19 cellular contexts compared by ENCODE assay signal in genomic region chr11:108975641-108976071, GRCh38.
A peak's percentile ranks its signal among the peaks of the same experiment; 100 is the strongest.
DNase-seq lines count a peak whose midpoint lies in the region; ATAC-seq and TF ChIP-seq lines count a peak whose summit lies in the region.
"Had no signal": no experiment of that assay in that cellular context is flagged by ENCODE, and none has a peak within 500 bp of the region (broad histone marks: within the 10 kb centered on the region; RNA-seq: fewer than 3 reads in every experiment).

No MANE protein-coding gene starts in this region.

- H3K27me3 ChIP-seq in heart right ventricle (no peaks in the 10 kb centered on the region), tibial nerve (no peaks in the 10 kb centered on the region)
- H3K27me3 ChIP-seq: body of pancreas, foreskin keratinocyte, neural progenitor cell, SJSA1 had no signal

- ATAC-seq in heart right ventricle = peak; percentile 84 to 98 (median 96)
- no peak for ATAC-seq in GM21619 (IDR thresholded peaks at IDR 0.05; ENCODE audit: unreplicated experiment)
- ATAC-seq: activated CD8-positive, alpha-beta T cell treated with anti-CD3 and anti-CD28 coated beads, Interleukin-2, amount 10 ng/mL, durations not matched to agents 7 days and 5 days; body of pancreas; foreskin keratinocyte; GM12878 had no signal

- TF ChIP-seq CTCF in heart right ventricle (IDR thresholded peaks at IDR 0.05) (no peak), tibial nerve (IDR thresholded peaks at IDR 0.05) (no peak)

- H3K36me3 ChIP-seq in heart right ventricle (no peaks in the 10 kb centered on the region), tibial nerve (no peaks in the 10 kb centered on the region)
- H3K36me3 ChIP-seq: neural progenitor cell, SJSA1 had no signal

- in situ Hi-C loops in G401 (cut with HindIII; ENCODE audit: low sequenced_read_pairs) = no loop called here

- DNase-seq in G401 (ENCODE audit: low spot score) (peak; percentile 93), NCI-H2029 treated with DMSO at 0.1 percent for 48 hours (lab: John Stamatoyannopoulos, UW) (peak; percentile 61), NCI-H774 (lab: John Stamatoyannopoulos, UW) (peak; percentile 84), heart right ventricle (peak; percentile 39 to 63), tibial nerve (ENCODE audit: low spot score in 2 of 2) (no peak), head of caudate nucleus (no peak)
- no peak for DNase-seq in activated CD8-positive, alpha-beta memory T cell treated with anti-CD3 and anti-CD28 coated beads, Interleukin-2, amount 50 U/mL, for 4 hours
- DNase-seq: activated CD8-positive, alpha-beta T cell treated with anti-CD3 and anti-CD28 coated beads, Interleukin-2, amount 10 ng/mL, durations not matched to agents 7 days and 5 days; activated T-cell treated with anti-CD3 and anti-CD28 coated beads, Interleukin-2, amount 50 U/mL, for 48 hours; dermis blood vessel endothelial cell; foreskin keratinocyte; kidney glomerular epithelial cell; NCI-H1694; stimulated activated CD4-positive, alpha-beta T cell treated with anti-CD3 and anti-CD28 coated beads, Interleukin-12 subunit alpha, Interleukin-12 subunit beta, amount 100 ng/mL, for 4 hours had no signal

- no peak for TF ChIP-seq POLR2A in tibial nerve (IDR thresholded peaks at IDR 0.05)

- H3K27ac ChIP-seq in heart right ventricle (peak overlapping the region in 6 of 10 donors; percentile 13 to 62 (median 28)), tibial nerve (no peak overlapping the region)
- H3K27ac ChIP-seq: body of pancreas, foreskin keratinocyte, neural progenitor cell, SJSA1 had no signal

- no peak for TF ChIP-seq EP300 in tibial nerve (IDR thresholded peaks at IDR 0.05)

- H3K9me3 ChIP-seq in heart right ventricle (peaks cover 0 to 12% (median 0%) of the 10 kb centered on the region in 11 donors), tibial nerve (no peaks in the 10 kb centered on the region)
- H3K9me3 ChIP-seq: body of pancreas, SJSA1 had no signal

- WGBS in heart right ventricle, 2 donors = 26 to 40% methylated on average over 6 of the region's 6 CpGs
- 79 to 85% methylated on average over 6 of the region's 6 CpGs for whole genome bisulfite sequencing in tibial nerve, 2 donors

- intact Hi-C loops in heart right ventricle (cut with DNase I) = loop anchor here in 3 of 10 donors (5.0 to 10.0 kb wide), 2 partner anchors 89 to 97 kb away; no protein-coding TSS in a partner anchor
- intact Hi-C loops in head of caudate nucleus (cut with DNase I) = no loop called here

- H3K4me1 ChIP-seq in heart right ventricle (peaks cover 0 to 3% (median 0%) of the 10 kb centered on the region in 9 donors), tibial nerve (no peaks in the 10 kb centered on the region)
- H3K4me1 ChIP-seq: body of pancreas, neural progenitor cell had no signal

- no peak overlapping the region for H3K4me3 ChIP-seq in heart right ventricle
- no peak overlapping the region for H3K4me3 ChIP-seq in tibial nerve
- H3K4me3 ChIP-seq: body of pancreas, GM12878, neural progenitor cell, SJSA1 had no signal

Comparison
In these comparisons a context has a peak if more than half of its experiments do, and no peak if none do; other contexts are left out.
1. DNase-seq: peak in G401 (single experiment), NCI-H2029 treated with DMSO at 0.1 percent for 48 hours (single experiment), NCI-H774 (single experiment) and heart right ventricle (2 of 2); none in tibial nerve (0 of 2), activated CD8-positive, alpha-beta memory T cell treated with anti-CD3 and anti-CD28 coated beads, Interleukin-2, amount 50 U/mL, for 4 hours (single experiment) and head of caudate nucleus (0 of 42).
2. H3K27ac ChIP-seq: peak in heart right ventricle (6 of 10); none in tibial nerve (0 of 4).